ENCODE assay signal across 1 cellular context in the genomic region with DNA sequence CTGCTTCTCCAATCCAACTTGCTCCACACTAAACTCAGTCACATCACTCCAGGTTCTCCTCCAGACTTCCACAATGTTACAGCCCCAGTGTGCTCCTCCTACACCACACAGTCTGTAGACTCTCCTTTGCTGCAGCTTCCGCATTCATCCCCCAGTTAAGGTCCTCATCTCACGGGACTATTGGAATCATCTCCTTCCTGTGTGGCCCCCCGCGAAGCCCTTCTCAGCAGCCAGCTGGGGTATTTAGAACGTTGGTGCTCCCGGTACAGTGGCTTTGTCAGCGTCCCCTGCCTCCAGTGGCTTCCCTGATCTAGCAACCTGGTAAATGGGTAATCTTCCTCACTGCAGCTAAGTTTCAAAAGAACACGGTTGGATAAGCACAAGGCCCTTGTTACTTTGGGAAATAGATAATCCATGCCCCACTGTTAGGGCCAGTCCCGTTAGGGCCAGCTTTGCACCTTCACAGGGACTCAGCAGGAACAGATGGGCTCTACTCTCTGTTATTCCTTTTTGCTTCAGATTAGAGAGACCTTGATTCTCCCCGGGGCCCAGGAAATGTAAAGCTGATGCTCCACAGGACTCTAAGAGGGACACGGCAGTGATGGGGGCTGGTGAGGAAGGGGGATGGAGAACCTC.
TF ChIP-seq lines count a peak whose summit lies in the region.

No MANE protein-coding gene starts in this region.

TF ChIP-seq in endothelial cell of umbilical vein, 7 proteins besides CTCF, POLR2A, EP300 and RAD21:
- TF ChIP-seq, protein P1, sequence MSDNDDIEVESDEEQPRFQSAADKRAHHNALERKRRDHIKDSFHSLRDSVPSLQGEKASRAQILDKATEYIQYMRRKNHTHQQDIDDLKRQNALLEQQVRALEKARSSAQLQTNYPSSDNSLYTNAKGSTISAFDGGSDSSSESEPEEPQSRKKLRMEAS (IDR thresholded peaks at IDR 0.05; ENCODE audit: insufficient read depth, insufficient read length), result no peak
- no peak for TF ChIP-seq JUN (IDR thresholded peaks at IDR 0.05; ENCODE audit: borderline replicate concordance, insufficient read depth, insufficient read length, low read depth)
